ENCODE assay signal across 8 cellular contexts in genomic region chr14:73633517-73634332, GRCh38. TPM values are rescaled to one million over a fixed set of nuclear protein-coding genes. Genes with fewer than 3 reads are reported as not detected.
DNase-seq lines count a peak whose midpoint lies in the region; ATAC-seq and TF ChIP-seq lines count a peak whose summit lies in the region.

No MANE protein-coding gene starts in this region.

- peaks cover 9% of the 10 kb centered on the region for H3K4me1 Mint-ChIP-seq in activated naive CD8-positive, alpha-beta T cell treated with anti-CD3 and anti-CD28 coated beads, Interleukin-2, amount 50 U/mL, for 24 hours
- peaks cover 10% of the 10 kb centered on the region for H3K4me1 Mint-ChIP-seq in osteocyte (ENCODE audit: unreplicated experiment)

- peak; percentile 85 for ATAC-seq in activated naive CD8-positive, alpha-beta T cell treated with anti-CD3 and anti-CD28 coated beads, Interleukin-2, amount 50 U/mL, for 24 hours
- ATAC-seq in Right ventricle myocardium superior (ENCODE audit: poor library complexity) = peak; percentile 93

- TF ChIP-seq CTCF in osteocyte (IDR thresholded peaks at IDR 0.05) = peak; percentile 93
- TF ChIP-seq CTCF in transverse colon (IDR thresholded peaks at IDR 0.05) = peak; percentile 84 to 96 (median 87)

- no peaks in the 10 kb centered on the region for H3K36me3 ChIP-seq in transverse colon

- no peaks in the 10 kb centered on the region for H3K36me3 Mint-ChIP-seq in activated naive CD8-positive, alpha-beta T cell treated with anti-CD3 and anti-CD28 coated beads, Interleukin-2, amount 50 U/mL, for 24 hours (ENCODE audit: low read depth)
- H3K36me3 Mint-ChIP-seq in osteocyte (ENCODE audit: unreplicated experiment) = no peaks in the 10 kb centered on the region

- no peaks in the 10 kb centered on the region for H3K27me3 ChIP-seq in transverse colon

- no peak for TF ChIP-seq EP300 in transverse colon (IDR thresholded peaks at IDR 0.05; ENCODE audit: low read depth)

- H3K27me3 Mint-ChIP-seq in activated naive CD8-positive, alpha-beta T cell treated with anti-CD3 and anti-CD28 coated beads, Interleukin-2, amount 50 U/mL, for 24 hours = peaks cover 5% of the 10 kb centered on the region
- peaks cover 3% of the 10 kb centered on the region for H3K27me3 Mint-ChIP-seq in osteocyte (ENCODE audit: unreplicated experiment)

- H3K4me3 Mint-ChIP-seq in activated naive CD8-positive, alpha-beta T cell treated with anti-CD3 and anti-CD28 coated beads, Interleukin-2, amount 50 U/mL, for 24 hours = peak overlapping the region; percentile 37
- H3K4me3 Mint-ChIP-seq in osteocyte (ENCODE audit: unreplicated experiment) = peak overlapping the region; percentile 63

- peak overlapping the region; percentile 13 to 74 (median 48) for H3K4me3 ChIP-seq in transverse colon

- H3K9me3 ChIP-seq in transverse colon = no peaks in the 10 kb centered on the region

- 0 to 1% methylated on average over 1 to 26 of the region's 54 CpGs for WGBS in transverse colon (ENCODE audit: low coverage in 1 of 2), 2 donors

- H3K27ac Mint-ChIP-seq in activated naive CD8-positive, alpha-beta T cell treated with anti-CD3 and anti-CD28 coated beads, Interleukin-2, amount 50 U/mL, for 24 hours = no peak overlapping the region
- no peak overlapping the region for H3K27ac Mint-ChIP-seq in osteocyte (ENCODE audit: unreplicated experiment)

- intact Hi-C loops in Right ventricle myocardium superior (cut with DNase I) (no loop called here), transverse colon (cut with DNase I; ENCODE audit: low total_unique reads) (loop anchor here (5.0 kb wide), 1 partner anchor 126 kb away; no protein-coding TSS in a partner anchor)

- in situ Hi-C loops in transverse colon (cut with MboI; ENCODE audit: low pct_ligation_motif_present in 1 of 4, low pct_unique_long_range_greater_than_20kb in 1 of 4, low sequenced_read_pairs in 3 of 4) = loop anchor here (5.0 to 25.0 kb wide), 4 partner anchors 121 to 136 kb away; no protein-coding TSS in a partner anchor

- no peaks in the 10 kb centered on the region for H3K9me3 Mint-ChIP-seq in activated naive CD8-positive, alpha-beta T cell treated with anti-CD3 and anti-CD28 coated beads, Interleukin-2, amount 50 U/mL, for 24 hours
- H3K9me3 Mint-ChIP-seq in osteocyte (ENCODE audit: unreplicated experiment) = no peaks in the 10 kb centered on the region

- no peak for TF ChIP-seq POLR2A in transverse colon (IDR thresholded peaks at IDR 0.05)

- peak overlapping the region; percentile 26 to 41 (median 30) for H3K27ac ChIP-seq in transverse colon

- DNase-seq in NCI-H1436 (lab: John Stamatoyannopoulos, UW) (peak; percentile 21), NCI-H1436 treated with DMSO at 0.1 percent for 48 hours (lab: John Stamatoyannopoulos, UW) (no peak), M059J (ENCODE audit: low read depth) (peak; percentile 71), T follicular helper cell (ENCODE audit: low read depth) (peak; percentile 33), Right ventricle myocardium superior (peak; percentile 68), osteocyte (ENCODE audit: extremely low spot score, unreplicated experiment) (no peak), transverse colon (peak; percentile 69)
- DNase-seq in activated naive CD8-positive, alpha-beta T cell treated with anti-CD3 and anti-CD28 coated beads, Interleukin-2, amount 50 U/mL, for 24 hours = peak; percentile 59

- peaks cover 4 to 16% (median 11%) of the 10 kb centered on the region in 4 donors for H3K4me1 ChIP-seq in transverse colon

RNA-seq across cellular contexts. Expression of gene DNAL1, which starts 11.1 kb away (rescaled TPM):
- total RNA-seq in M059J (2014; rRNA removed; shearing (Covaris generic)) = 3.2 and 20.6 TPM in 2 replicates
- total RNA-seq in Right ventricle myocardium superior (11.5 TPM), osteocyte (12.5 and 12.7 TPM in 2 replicates), transverse colon (1 to 10 TPM in 3 of 4 donors, under 1 TPM in 1; 0.80 to 6.3 (median 2.9) TPM)

RNA-seq across cellular contexts. Expression of gene ACOT6, which starts 21.4 kb away (rescaled TPM):
- total RNA-seq in M059J (2014; rRNA removed; shearing (Covaris generic)) = not detected in 2 replicates
- total RNA-seq in Right ventricle myocardium superior = not detected
- total RNA-seq in osteocyte = not detected in 2 replicates
- total RNA-seq in transverse colon = not detected

RNA-seq across cellular contexts. Expression of gene ACOT4, which starts 42.1 kb away (rescaled TPM):
- total RNA-seq in M059J (2014; rRNA removed; shearing (Covaris generic)) = 0.15 TPM in 1 of 2 replicates, not detected in the other
- total RNA-seq in Right ventricle myocardium superior (0.62 TPM), osteocyte (1.3 and 1.4 TPM in 2 replicates), transverse colon (1 to 10 TPM in 2 of 4 donors, not detected in 2; 3.5 to 5.2 TPM)

Comparison
In these comparisons a context has a peak if more than half of its experiments do, and no peak if none do; other contexts are left out.
1. DNase-seq: peak in NCI-H1436 (single experiment), M059J (single experiment), T follicular helper cell (single experiment), activated naive CD8-positive, alpha-beta T cell treated with anti-CD3 and anti-CD28 coated beads, Interleukin-2, amount 50 U/mL, for 24 hours (single experiment), Right ventricle myocardium superior (single experiment) and transverse colon (single experiment); none in NCI-H1436 treated with DMSO at 0.1 percent for 48 hours (single experiment) and osteocyte (single experiment).